Comparison of ENCODE assay signal across 36 cellular contexts in the genomic region with DNA sequence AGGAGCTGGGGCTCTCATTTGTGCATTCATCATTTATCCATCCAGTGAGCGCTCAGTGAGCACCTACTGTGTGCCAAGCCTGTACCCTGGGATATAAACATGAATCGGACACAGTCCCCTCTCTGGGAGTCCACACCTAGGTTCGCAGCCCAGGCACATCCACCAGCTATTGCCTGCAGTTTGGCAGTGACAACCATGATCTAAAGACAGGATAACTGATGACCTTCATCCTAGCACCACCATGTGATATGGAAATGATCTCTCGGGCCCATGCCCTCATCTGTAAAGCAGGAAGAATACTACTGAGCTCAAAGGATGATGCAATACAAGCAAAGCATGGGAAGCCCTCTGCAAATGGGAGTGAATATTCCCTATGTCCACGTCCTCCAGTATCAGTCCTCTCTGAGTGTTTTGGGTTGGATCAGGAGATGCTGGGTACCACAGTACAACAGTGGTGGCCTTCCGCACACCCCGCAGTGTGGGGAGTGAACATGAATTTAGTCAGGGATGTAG.
"Had no signal": no experiment of that assay in that cellular context is flagged by ENCODE, and none has a peak within 500 bp of the region (broad histone marks: within the 10 kb centered on the region; RNA-seq: fewer than 3 reads in every experiment).

No MANE protein-coding gene starts in this region.

- H3K9me3 ChIP-seq: adrenal gland, body of pancreas, breast epithelium had no signal

- H3K27ac Mint-ChIP-seq: activated CD4-positive, alpha-beta memory T cell treated with anti-CD3 and anti-CD28 coated beads, Interleukin-2, amount 10 ng/mL, durations not matched to agents 7 days and 5 days; activated CD4-positive, alpha-beta T cell treated with anti-CD3 and anti-CD28 coated beads for 36 hours; activated CD4-positive, alpha-beta T cell treated with anti-CD3 and anti-CD28 coated beads, Interleukin-2, amount 10 ng/mL, durations not matched to agents 7 days and 5 days; activated CD8-positive, alpha-beta memory T cell treated with anti-CD3 and anti-CD28 coated beads, Interleukin-2, amount 10 ng/mL, durations not matched to agents 7 days and 5 days; activated CD8-positive, alpha-beta T cell treated with anti-CD3 and anti-CD28 coated beads, Interleukin-2, amount 10 ng/mL, durations not matched to agents 7 days and 5 days; activated naive CD4-positive, alpha-beta T cell treated with anti-CD3 and anti-CD28 coated beads for 36 hours; activated naive CD4-positive, alpha-beta T cell treated with anti-CD3 and anti-CD28 coated beads, Interleukin-2, amount 50 U/mL, for 72 hours; activated naive CD8-positive, alpha-beta T cell treated with anti-CD3 and anti-CD28 coated beads for 36 hours; activated T-cell treated with anti-CD3 and anti-CD28 coated beads, Interleukin-2, amount 50 U/mL, for 24 hours; activated T-helper 17 cell treated with anti-CD3 and anti-CD28 coated beads, Interleukin-2, amount 50 U/mL, for 72 hours; T-cell; T-helper 2 cell treated with Interferon-gamma antibody and Interleukin-4, amounts not matched to agents 5 μg/mL and 100 μg/mL, for 36 hours had no signal

- DNase-seq: activated CD4-positive, alpha-beta memory T cell treated with anti-CD3 and anti-CD28 coated beads, Interleukin-2, amount 10 ng/mL, durations not matched to agents 7 days and 5 days; activated CD4-positive, alpha-beta T cell treated with anti-CD3 and anti-CD28 coated beads for 1 hour; activated CD4-positive, alpha-beta T cell treated with anti-CD3 and anti-CD28 coated beads for 36 hours; activated CD4-positive, alpha-beta T cell treated with anti-CD3 and anti-CD28 coated beads for 48 hours; activated CD4-positive, alpha-beta T cell treated with anti-CD3 and anti-CD28 coated beads, Interleukin-2, amount 10 ng/mL, durations not matched to agents 7 days and 5 days; activated CD4-positive, alpha-beta T cell treated with anti-CD3 and anti-CD28 coated beads, Interleukin-2, amount 50 U/mL, for 48 hours; activated CD4-positive, CD25-positive, alpha-beta regulatory T cell; activated CD8-positive, alpha-beta memory T cell treated with anti-CD3 and anti-CD28 coated beads for 24 hours; activated CD8-positive, alpha-beta memory T cell treated with anti-CD3 and anti-CD28 coated beads, Interleukin-2, amount 10 ng/mL, durations not matched to agents 7 days and 5 days; activated CD8-positive, alpha-beta memory T cell treated with anti-CD3 and anti-CD28 coated beads, Interleukin-2, amount 50 U/mL, for 48 hours; activated CD8-positive, alpha-beta T cell treated with anti-CD3 and anti-CD28 coated beads, Interleukin-2, amount 10 ng/mL, durations not matched to agents 7 days and 5 days; activated effector memory CD4-positive, alpha-beta T cell treated with anti-CD3 and anti-CD28 coated beads, Interleukin-2, amount 50 U/mL, for 16 hours; activated gamma-delta T cell treated with Interleukin-2 at 50 U/mL for 16 hours; activated naive CD4-positive, alpha-beta T cell; activated naive CD4-positive, alpha-beta T cell treated with anti-CD3 and anti-CD28 coated beads for 36 hours; activated naive CD4-positive, alpha-beta T cell treated with anti-CD3 and anti-CD28 coated beads, Interleukin-2, amount 50 U/mL, for 16 hours; activated naive CD8-positive, alpha-beta T cell treated with anti-CD3 and anti-CD28 coated beads for 36 hours; activated T-cell treated with anti-CD3 and anti-CD28 coated beads, Interleukin-2, amount 50 U/mL, for 24 hours; activated T-cell treated with anti-CD3 and anti-CD28 coated beads, Interleukin-2, amount 50 U/mL, for 48 hours; adrenal gland; amniotic stem cell; body of pancreas; brain microvascular endothelial cell; cerebellar nuclear complex; T-cell; T-helper 2 cell; T-helper 9 cell had no signal

- ATAC-seq: activated CD4-positive, alpha-beta T cell treated with anti-CD3 and anti-CD28 coated beads for 36 hours; activated CD4-positive, CD25-positive, alpha-beta regulatory T cell treated with anti-CD3 and anti-CD28 coated beads, Interleukin-2, amount 50 U/mL, for 24 hours; activated CD8-positive, alpha-beta memory T cell treated with anti-CD3 and anti-CD28 coated beads, Interleukin-2, amount 10 ng/mL, durations not matched to agents 7 days and 5 days; activated CD8-positive, alpha-beta T cell treated with anti-CD3 and anti-CD28 coated beads, Interleukin-2, amount 10 ng/mL, durations not matched to agents 7 days and 5 days; activated naive CD4-positive, alpha-beta T cell treated with anti-CD3 and anti-CD28 coated beads, Interleukin-2, amount 50 U/mL, for 72 hours; activated T-helper 17 cell treated with anti-CD3 and anti-CD28 coated beads, Interleukin-2, amount 50 U/mL, for 72 hours; body of pancreas; T-cell had no signal

- H3K36me3 Mint-ChIP-seq: activated CD8-positive, alpha-beta memory T cell treated with anti-CD3 and anti-CD28 coated beads, Interleukin-2, amount 10 ng/mL, durations not matched to agents 7 days and 5 days; activated naive CD8-positive, alpha-beta T cell treated with anti-CD3 and anti-CD28 coated beads for 36 hours; T-cell had no signal

- H3K27me3 ChIP-seq: adrenal gland, body of pancreas, brain microvascular endothelial cell, breast epithelium had no signal

- H3K27me3 Mint-ChIP-seq: activated CD4-positive, alpha-beta memory T cell treated with anti-CD3 and anti-CD28 coated beads, Interleukin-2, amount 10 ng/mL, durations not matched to agents 7 days and 5 days; activated CD4-positive, alpha-beta T cell treated with anti-CD3 and anti-CD28 coated beads, Interleukin-2, amount 10 ng/mL, durations not matched to agents 7 days and 5 days; activated CD8-positive, alpha-beta memory T cell treated with anti-CD3 and anti-CD28 coated beads, Interleukin-2, amount 10 ng/mL, durations not matched to agents 7 days and 5 days; T-cell had no signal

- FAIRE-seq: astrocyte, TTC549 had no signal

- H3K4me3 Mint-ChIP-seq: activated CD4-positive, alpha-beta memory T cell treated with anti-CD3 and anti-CD28 coated beads, Interleukin-2, amount 10 ng/mL, durations not matched to agents 7 days and 5 days; activated CD4-positive, alpha-beta T cell treated with anti-CD3 and anti-CD28 coated beads for 36 hours; activated CD4-positive, alpha-beta T cell treated with anti-CD3 and anti-CD28 coated beads, Interleukin-2, amount 10 ng/mL, durations not matched to agents 7 days and 5 days; activated CD8-positive, alpha-beta memory T cell treated with anti-CD3 and anti-CD28 coated beads, Interleukin-2, amount 10 ng/mL, durations not matched to agents 7 days and 5 days; activated CD8-positive, alpha-beta T cell treated with anti-CD3 and anti-CD28 coated beads, Interleukin-2, amount 10 ng/mL, durations not matched to agents 7 days and 5 days; activated naive CD4-positive, alpha-beta T cell treated with anti-CD3 and anti-CD28 coated beads for 36 hours; activated naive CD8-positive, alpha-beta T cell treated with anti-CD3 and anti-CD28 coated beads for 36 hours; activated T-cell treated with anti-CD3 and anti-CD28 coated beads, Interleukin-2, amount 50 U/mL, for 24 hours; activated T-helper 17 cell treated with anti-CD3 and anti-CD28 coated beads, Interleukin-2, amount 50 U/mL, for 72 hours; central memory CD8-positive, alpha-beta T cell; T-cell; T-helper 2 cell treated with Interferon-gamma antibody and Interleukin-4, amounts not matched to agents 5 μg/mL and 100 μg/mL, for 36 hours had no signal

- H3K4me3 ChIP-seq: adrenal gland, body of pancreas, breast epithelium had no signal

- H3K27ac ChIP-seq: adrenal gland, body of pancreas, brain microvascular endothelial cell, breast epithelium, VCaP had no signal

- H3K4me1 ChIP-seq: adrenal gland, body of pancreas, breast epithelium had no signal

- H3K4me1 Mint-ChIP-seq: activated CD4-positive, alpha-beta memory T cell treated with anti-CD3 and anti-CD28 coated beads, Interleukin-2, amount 10 ng/mL, durations not matched to agents 7 days and 5 days; activated CD4-positive, alpha-beta T cell treated with anti-CD3 and anti-CD28 coated beads for 36 hours; activated CD4-positive, alpha-beta T cell treated with anti-CD3 and anti-CD28 coated beads, Interleukin-2, amount 10 ng/mL, durations not matched to agents 7 days and 5 days; activated naive CD8-positive, alpha-beta T cell treated with anti-CD3 and anti-CD28 coated beads for 36 hours; activated T-helper 17 cell treated with anti-CD3 and anti-CD28 coated beads, Interleukin-2, amount 50 U/mL, for 72 hours; central memory CD8-positive, alpha-beta T cell; T-cell had no signal

- H3K36me3 ChIP-seq: adrenal gland, brain microvascular endothelial cell, breast epithelium had no signal
